14 cellular contexts compared by ENCODE assay signal in genomic region chr16:2756288-2757015, GRCh38. TPM values are rescaled to one million over a fixed set of nuclear protein-coding genes. Genes with fewer than 3 reads are reported as not detected.
DNase-seq lines count a peak whose midpoint lies in the region; ATAC-seq and TF ChIP-seq lines count a peak whose summit lies in the region.
"Had no signal": no experiment of that assay in that cellular context is flagged by ENCODE, and none has a peak within 500 bp of the region (broad histone marks: within the 10 kb centered on the region; RNA-seq: fewer than 3 reads in every experiment).

No MANE protein-coding gene starts in this region.

- no peak overlapping the region for H3K27ac ChIP-seq in skeletal muscle tissue (ENCODE audit: low read depth, low read length)
- H3K27ac ChIP-seq: Peyer's patch had no signal

- no peak for TF ChIP-seq CTCF in glutamatergic neuron (IDR thresholded peaks at IDR 0.05; ENCODE audit: partially characterized antibody, unreplicated experiment)

- H3K4me3 ChIP-seq in skeletal muscle tissue (ENCODE audit: low read length in 3 of 3) = peak overlapping the region in 1 of 3 donors; percentile 11

- peak overlapping the region; percentile 41 for H3K27ac Mint-ChIP-seq in activated CD8-positive, alpha-beta memory T cell treated with anti-CD3 and anti-CD28 coated beads, Interleukin-2, amount 10 ng/mL, durations not matched to agents 7 days and 5 days
- peak overlapping the region; percentile 78 for H3K27ac Mint-ChIP-seq in glutamatergic neuron (ENCODE audit: unreplicated experiment)

- peaks cover 36 to 46% (median 46%) of the 10 kb centered on the region in 3 donors for H3K36me3 ChIP-seq in skeletal muscle tissue (ENCODE audit: control insufficient read depth in 3 of 3, insufficient read depth in 3 of 3, low read length in 3 of 3)

- H3K36me3 Mint-ChIP-seq in activated CD8-positive, alpha-beta memory T cell treated with anti-CD3 and anti-CD28 coated beads, Interleukin-2, amount 10 ng/mL, durations not matched to agents 7 days and 5 days = peaks cover 75% of the 10 kb centered on the region
- H3K36me3 Mint-ChIP-seq in glutamatergic neuron (ENCODE audit: unreplicated experiment) = peaks cover 21% of the 10 kb centered on the region

- ATAC-seq in activated CD8-positive, alpha-beta memory T cell treated with anti-CD3 and anti-CD28 coated beads, Interleukin-2, amount 10 ng/mL, durations not matched to agents 7 days and 5 days = no peak
- ATAC-seq in HG02571 (IDR thresholded peaks at IDR 0.05; ENCODE audit: unreplicated experiment) (no peak), GM19351 (IDR thresholded peaks at IDR 0.05; ENCODE audit: unreplicated experiment) (no peak)

- H3K4me1 Mint-ChIP-seq in activated CD8-positive, alpha-beta memory T cell treated with anti-CD3 and anti-CD28 coated beads, Interleukin-2, amount 10 ng/mL, durations not matched to agents 7 days and 5 days = peaks cover 49% of the 10 kb centered on the region
- H3K4me1 Mint-ChIP-seq in glutamatergic neuron (ENCODE audit: low read depth, unreplicated experiment) = peaks cover 25% of the 10 kb centered on the region

- no peak for DNase-seq in activated CD8-positive, alpha-beta memory T cell treated with anti-CD3 and anti-CD28 coated beads, Interleukin-2, amount 10 ng/mL, durations not matched to agents 7 days and 5 days
- no peak for DNase-seq in activated CD8-positive, alpha-beta memory T cell treated with anti-CD3 and anti-CD28 coated beads for 24 hours
- DNase-seq in MV-4-11 (lab: John Stamatoyannopoulos, UW) = peak; percentile 67
- DNase-seq in glutamatergic neuron = no peak
- DNase-seq in SHP77 treated with DMSO at 0.1 percent for 48 hours (lab: John Stamatoyannopoulos, UW) = no peak
- DNase-seq: NCI-H345, T1000 had no signal

- peak overlapping the region in 2 of 3 donors; percentile 26 to 38 for H3K9ac ChIP-seq in skeletal muscle tissue (ENCODE audit: low read depth in 1 of 3, low read length in 3 of 3)

- H3K9me3 ChIP-seq in skeletal muscle tissue (ENCODE audit: control insufficient read depth in 3 of 3, low read length in 3 of 3) = peaks cover 0 to under 1% (median 0%) of the 10 kb centered on the region in 3 donors
- H3K9me3 ChIP-seq: Peyer's patch, tibial nerve had no signal

- no peaks in the 10 kb centered on the region for H3K9me3 Mint-ChIP-seq in activated CD8-positive, alpha-beta memory T cell treated with anti-CD3 and anti-CD28 coated beads, Interleukin-2, amount 10 ng/mL, durations not matched to agents 7 days and 5 days (ENCODE audit: low read depth)
- peaks cover 17% of the 10 kb centered on the region for H3K9me3 Mint-ChIP-seq in glutamatergic neuron (ENCODE audit: unreplicated experiment)

- H3K27me3 ChIP-seq in skeletal muscle tissue (ENCODE audit: control insufficient read depth in 3 of 3, insufficient read depth in 3 of 3, low read length in 3 of 3) = no peaks in the 10 kb centered on the region
- H3K27me3 ChIP-seq: Peyer's patch, tibial nerve had no signal

- peaks cover 42 to 49% (median 45%) of the 10 kb centered on the region in 3 donors for H3K4me1 ChIP-seq in skeletal muscle tissue (ENCODE audit: control insufficient read depth in 3 of 3, insufficient read depth in 3 of 3, low read length in 3 of 3)

- H3K27me3 Mint-ChIP-seq in activated CD8-positive, alpha-beta memory T cell treated with anti-CD3 and anti-CD28 coated beads, Interleukin-2, amount 10 ng/mL, durations not matched to agents 7 days and 5 days = no peaks in the 10 kb centered on the region
- H3K27me3 Mint-ChIP-seq in glutamatergic neuron (ENCODE audit: unreplicated experiment) = peaks cover 18% of the 10 kb centered on the region

- CTCF ChIA-PET in activated CD8-positive, alpha-beta memory T cell treated with anti-CD3 and anti-CD28 coated beads, Interleukin-2, amount 10 ng/mL, durations not matched to agents 7 days and 5 days (lab: Charles Lee) = interaction anchor here (0.8 kb wide), 1 partner anchor 83 kb away, joined by 4 read pairs; no protein-coding TSS in a partner anchor

- H3K4me3 Mint-ChIP-seq in activated CD8-positive, alpha-beta memory T cell treated with anti-CD3 and anti-CD28 coated beads, Interleukin-2, amount 10 ng/mL, durations not matched to agents 7 days and 5 days = no peak overlapping the region
- peak overlapping the region; percentile 13 for H3K4me3 Mint-ChIP-seq in glutamatergic neuron (ENCODE audit: unreplicated experiment)

RNA-seq across cellular contexts. Expression of gene SRRM2, which starts 4.0 kb away (rescaled TPM):
- total RNA-seq in activated CD8-positive, alpha-beta memory T cell treated with anti-CD3 and anti-CD28 coated beads, Interleukin-2, amount 10 ng/mL, durations not matched to agents 7 days and 5 days = 100 to 1,000 TPM; 631 to 651 TPM
- 699 TPM for total RNA-seq in glutamatergic neuron (ENCODE audit: unreplicated experiment)
- 70.5 TPM for total RNA-seq in skeletal muscle tissue

RNA-seq across cellular contexts. Expression of gene ELOB, which starts 20.6 kb away (rescaled TPM):
- total RNA-seq in activated CD8-positive, alpha-beta memory T cell treated with anti-CD3 and anti-CD28 coated beads, Interleukin-2, amount 10 ng/mL, durations not matched to agents 7 days and 5 days = 100 to 1,000 TPM; 260 to 318 TPM
- total RNA-seq in glutamatergic neuron (ENCODE audit: unreplicated experiment) (183 TPM), skeletal muscle tissue (178 TPM)

RNA-seq across cellular contexts. Expression of gene PRSS33, which starts 30.9 kb away (rescaled TPM):
- total RNA-seq in activated CD8-positive, alpha-beta memory T cell treated with anti-CD3 and anti-CD28 coated beads, Interleukin-2, amount 10 ng/mL, durations not matched to agents 7 days and 5 days = not detected
- 0.39 TPM for total RNA-seq in glutamatergic neuron (ENCODE audit: unreplicated experiment)
- not detected for total RNA-seq in skeletal muscle tissue
- total RNA-seq: bronchial epithelial cell, epithelial cell of proximal tubule, Peyer's patch, tibial nerve had no signal

RNA-seq across cellular contexts. Expression of gene PRSS27, which starts 36.4 kb away (rescaled TPM):
- total RNA-seq in activated CD8-positive, alpha-beta memory T cell treated with anti-CD3 and anti-CD28 coated beads, Interleukin-2, amount 10 ng/mL, durations not matched to agents 7 days and 5 days = 1 to 10 TPM; 1.2 to 1.7 TPM
- total RNA-seq in glutamatergic neuron (ENCODE audit: unreplicated experiment) (10.8 TPM), skeletal muscle tissue (not detected)

RNA-seq across cellular contexts. Expression of gene PRSS41, which starts 41.8 kb away (rescaled TPM):
- total RNA-seq in activated CD8-positive, alpha-beta memory T cell treated with anti-CD3 and anti-CD28 coated beads, Interleukin-2, amount 10 ng/mL, durations not matched to agents 7 days and 5 days = not detected
- not detected for total RNA-seq in glutamatergic neuron (ENCODE audit: unreplicated experiment)
- not detected for total RNA-seq in skeletal muscle tissue
- total RNA-seq: bronchial epithelial cell, epithelial cell of proximal tubule, Peyer's patch, tibial nerve had no signal
